Comparison of ENCODE assay signal across 15 cellular contexts in genomic region chr3:127081001-127081720, GRCh38.
"Had no signal": no experiment of that assay in that cellular context is flagged by ENCODE, and none has a peak within 500 bp of the region (broad histone marks: within the 10 kb centered on the region; RNA-seq: fewer than 3 reads in every experiment).

No MANE protein-coding gene starts in this region.

- H3K9me3 Mint-ChIP-seq: central memory CD8-positive, alpha-beta T cell; naive thymus-derived CD8-positive, alpha-beta T cell; type B pancreatic cell had no signal

- H3K27ac ChIP-seq: neutrophil, right lobe of liver, suprapubic skin, thyroid gland, vagina had no signal

- H3K4me3 Mint-ChIP-seq: central memory CD8-positive, alpha-beta T cell; naive thymus-derived CD8-positive, alpha-beta T cell; type B pancreatic cell had no signal

- H3K9me3 ChIP-seq: mucosa of descending colon, neutrophil, right lobe of liver, suprapubic skin, thyroid gland, vagina had no signal

- H3K36me3 ChIP-seq: neutrophil, right lobe of liver, suprapubic skin, thyroid gland, vagina had no signal

- H3K27me3 ChIP-seq: neutrophil, right lobe of liver, suprapubic skin, thyroid gland, vagina had no signal

- H3K4me3 ChIP-seq: mucosa of descending colon, right lobe of liver, suprapubic skin, thyroid gland, vagina had no signal

- H3K4me1 Mint-ChIP-seq: central memory CD8-positive, alpha-beta T cell; naive thymus-derived CD8-positive, alpha-beta T cell had no signal

- H3K4me1 ChIP-seq: right lobe of liver, suprapubic skin, vagina had no signal

- H3K27ac Mint-ChIP-seq: naive thymus-derived CD8-positive, alpha-beta T cell; progenitor cell of endocrine pancreas; type B pancreatic cell had no signal

- DNase-seq: effector memory CD4-positive, alpha-beta T cell; left cardiac atrium; mucosa of descending colon; stimulated activated CD4-positive, alpha-beta T cell treated with anti-CD3 and anti-CD28 coated beads, Interleukin-12 subunit alpha, Interleukin-12 subunit beta, amount 100 ng/mL, for 4 hours; stimulated activated naive CD8-positive, alpha-beta T cell treated with anti-CD3 and anti-CD28 coated beads, Interleukin-15, Interleukin-2, amounts not matched to agents 100 U/mL and 50 U/mL, for 24 hours; thyroid gland had no signal

- ATAC-seq: esophagus mucosa; left cardiac atrium; mucosa of descending colon; naive thymus-derived CD8-positive, alpha-beta T cell; right lobe of liver; stimulated activated naive CD8-positive, alpha-beta T cell treated with anti-CD3 and anti-CD28 coated beads, Interleukin-15, Interleukin-2, amounts not matched to agents 100 U/mL and 50 U/mL, for 24 hours had no signal

- H3K36me3 Mint-ChIP-seq: naive thymus-derived CD8-positive, alpha-beta T cell; type B pancreatic cell had no signal

- H3K27me3 Mint-ChIP-seq: central memory CD8-positive, alpha-beta T cell; naive thymus-derived CD8-positive, alpha-beta T cell had no signal
